20 cellular contexts compared by ENCODE assay signal in genomic region chr19:33408538-33408937, GRCh38. TPM values are rescaled to one million over a fixed set of nuclear protein-coding genes. Genes with fewer than 3 reads are reported as not detected.
DNase-seq lines count a peak whose midpoint lies in the region; ATAC-seq, FAIRE-seq and TF ChIP-seq lines count a peak whose summit lies in the region.
"Had no signal": no experiment of that assay in that cellular context is flagged by ENCODE, and none has a peak within 500 bp of the region (broad histone marks: within the 10 kb centered on the region; RNA-seq: fewer than 3 reads in every experiment).

No MANE protein-coding gene starts in this region.

- H3K4me1 Mint-ChIP-seq in chondrocyte (ENCODE audit: low read depth): no peaks in the 10 kb centered on the region
- peaks cover 5% of the 10 kb centered on the region for H3K4me1 Mint-ChIP-seq in mesothelial cell of epicardium

- CTCF ChIA-PET in HepG2 (lab: Yijun Ruan, JAX; ENCODE audit: low intra/inter-chr PET ratio, low total read pairs): no interaction called here

- peaks cover 0 to 25% (median 0%) of the 10 kb centered on the region in 4 donors for H3K36me3 ChIP-seq in right lobe of liver
- H3K36me3 ChIP-seq in HepG2 (replicated peaks in 1 of 2; ENCODE audit: control insufficient read depth in 1 of 2, insufficient read depth in 2 of 2, low read length in 2 of 2): peaks cover 0 to 11% of the 10 kb centered on the region in 2 experiments; a peak in 1 of 5 replicates
- no peaks in the 10 kb centered on the region for H3K36me3 ChIP-seq in osteoblast (ENCODE audit: insufficient read depth, low read length)
- H3K36me3 ChIP-seq in aorta (ENCODE audit: control insufficient read depth in 1 of 2, insufficient read depth in 2 of 2, low read length in 1 of 2): no peaks in the 10 kb centered on the region

- peak in 2 of 3 donors; percentile 15 to 23 for DNase-seq in right lobe of liver
- no peak for DNase-seq in HepG2 (ENCODE audit: low spot score)
- peak; percentile 34 for DNase-seq in chondrocyte (ENCODE audit: low spot score)
- peak; percentile 83 for DNase-seq in osteoblast (ENCODE audit: insufficient read length, low spot score, missing footprints)
- DNase-seq in aorta: peak; percentile 13 to 20
- no peak for DNase-seq in middle frontal gyrus (ENCODE audit: extremely low spot score, low spot score)
- no peak for DNase-seq in SW 1271 (lab: John Stamatoyannopoulos, UW)
- DNase-seq in mesothelial cell of epicardium (ENCODE audit: low spot score in 2 of 2, unreplicated experiment in 2 of 2): no peak
- DNase-seq: CD4-positive, CD25-positive, alpha-beta regulatory T cell; CD8-positive, alpha-beta T cell; DMS 273 treated with DMSO at 0.1 percent for 48 hours; DMS79; EL; GDM1; H9 had no signal

- TF ChIP-seq CTCF in right lobe of liver (IDR thresholded peaks at IDR 0.05) (no peak), HepG2 (CRISPR knock-in tag; IDR thresholded peaks at IDR 0.05) (no peak), chondrocyte (IDR thresholded peaks at IDR 0.05) (no peak), osteoblast (IDR thresholded peaks at IDR 0.05; ENCODE audit: extremely low read depth, low read depth, low read length) (no peak), mesothelial cell of epicardium (IDR thresholded peaks at IDR 0.05; ENCODE audit: unreplicated experiment) (no peak)

- FAIRE-seq in HepG2 (lab: Jason Lieb, UNC): no peak
- FAIRE-seq: D721Med, GM12878 had no signal

- H3K9me3 Mint-ChIP-seq in chondrocyte (ENCODE audit: low read depth) (no peaks in the 10 kb centered on the region), mesothelial cell of epicardium (no peaks in the 10 kb centered on the region)
- H3K9me3 Mint-ChIP-seq: CD4-positive, CD25-positive, alpha-beta regulatory T cell; CD8-positive, alpha-beta T cell; GM23338; H9 had no signal

- in situ Hi-C loops in HepG2 (cut with HindIII; ENCODE audit: extremely low pct_ligation_motif_present, low pct_unique_long_range_greater_than_20kb): no loop called here

- WGBS in right lobe of liver (ENCODE audit: insufficient coverage, low coverage, low lambda C conversion rate, missing lambda C conversion rate): 69% methylated on average over 7 of the region's 10 CpGs
- 94% methylated on average over 10 of the region's 10 CpGs for WGBS in HepG2 (ENCODE audit: low lambda C conversion rate)
- 96% methylated on average over 10 of the region's 10 CpGs for WGBS in aorta, 2 donors

- H3K27ac Mint-ChIP-seq in chondrocyte (ENCODE audit: unreplicated experiment): no peak overlapping the region
- no peak overlapping the region for H3K27ac Mint-ChIP-seq in mesothelial cell of epicardium
- H3K27ac Mint-ChIP-seq: CD4-positive, CD25-positive, alpha-beta regulatory T cell; CD8-positive, alpha-beta T cell; GM23338 had no signal

- H3K4me2 ChIP-seq in HepG2 (ENCODE audit: low read depth, low read length): no peak overlapping the region
- H3K4me2 ChIP-seq in osteoblast (ENCODE audit: insufficient read depth, low read length): no peak overlapping the region
- H3K4me2 ChIP-seq: GM23338 had no signal

- TF ChIP-seq EP300 in HepG2 (IDR thresholded peaks at IDR 0.05; ENCODE audit: low read depth in 2 of 2, low read length in 2 of 2) (no peak), HepG2 (CRISPR knock-in tag; IDR thresholded peaks at IDR 0.05; ENCODE audit: borderline replicate concordance) (no peak)

- no TSS peak for BruUV-seq in HepG2 (replicated peaks; lab: Mats Ljungman, UMichigan)

- H3K27me3 Mint-ChIP-seq in chondrocyte (ENCODE audit: low read depth) (no peaks in the 10 kb centered on the region), mesothelial cell of epicardium (ENCODE audit: low read depth) (no peaks in the 10 kb centered on the region)
- H3K27me3 Mint-ChIP-seq: CD4-positive, CD25-positive, alpha-beta regulatory T cell had no signal

- no peaks in the 10 kb centered on the region for H3K36me3 Mint-ChIP-seq in chondrocyte (ENCODE audit: low read depth)
- H3K36me3 Mint-ChIP-seq in mesothelial cell of epicardium: peaks cover 2% of the 10 kb centered on the region
- H3K36me3 Mint-ChIP-seq: CD4-positive, CD25-positive, alpha-beta regulatory T cell had no signal

- H3K27ac ChIP-seq in right lobe of liver (no peak overlapping the region), HepG2 (ENCODE audit: extremely low read length, insufficient read depth, low read length) (no peak overlapping the region), osteoblast (ENCODE audit: low read depth, low read length) (no peak overlapping the region), aorta (ENCODE audit: low read depth in 1 of 2, low read length in 2 of 2) (no peak overlapping the region)
- H3K27ac ChIP-seq: C4-2B had no signal

- POLR2A ChIA-PET in HepG2 (lab: Yijun Ruan, JAX): no interaction called here

- H3K9me3 ChIP-seq in right lobe of liver: no peaks in the 10 kb centered on the region
- H3K9me3 ChIP-seq in HepG2 (ENCODE audit: low read length): no peaks in the 10 kb centered on the region
- H3K9me3 ChIP-seq in osteoblast (ENCODE audit: low read depth, low read length): no peaks in the 10 kb centered on the region
- H3K9me3 ChIP-seq in aorta (ENCODE audit: control insufficient read depth, low read length): no peaks in the 10 kb centered on the region

- H3K4me3 ChIP-seq in right lobe of liver: no peak overlapping the region
- no peak overlapping the region for H3K4me3 ChIP-seq in HepG2 (replicated peaks in 1 of 3; ENCODE audit: insufficient read depth in 1 of 3, low read depth in 2 of 3, low read length in 3 of 3)
- no peak overlapping the region for H3K4me3 ChIP-seq in osteoblast (ENCODE audit: insufficient read depth, low read length)
- no peak overlapping the region for H3K4me3 ChIP-seq in aorta (ENCODE audit: low read length in 2 of 2)
- H3K4me3 ChIP-seq: GM12878, GM23338 had no signal

- intact Hi-C loops in right lobe of liver (cut with DNase I): loop anchor here in 1 of 2 donors (5.0 to 10.0 kb wide), 3 partner anchors 74 to 171 kb away; partner anchors contain the start of gene CEBPA
- intact Hi-C loops in HepG2 (cut with micrococcal nuclease; ENCODE audit: unreplicated experiment): no loop called here
- intact Hi-C loops in aorta (cut with DNase I): loop anchor here (5.0 kb wide), 2 partner anchors 106 to 266 kb away; partner anchors contain the start of gene CEBPA (in 1 of the 2)

- H3K79me2 ChIP-seq in HepG2 (ENCODE audit: insufficient read depth, low read length) (no peaks in the 10 kb centered on the region), osteoblast (ENCODE audit: insufficient read depth, low read length) (no peaks in the 10 kb centered on the region)

- TF ChIP-seq POLR2A in right lobe of liver (IDR thresholded peaks at IDR 0.05): no peak
- TF ChIP-seq POLR2A in HepG2 (IDR thresholded peaks at IDR 0.05; ENCODE audit: insufficient read depth in 1 of 2, low read depth in 2 of 2, low read length in 2 of 2): no peak

- no peak for TF ChIP-seq RAD21 in HepG2 (CRISPR knock-in tag; IDR thresholded peaks at IDR 0.05)

- ATAC-seq in right lobe of liver (no peak), HepG2 (no peak), aorta (ENCODE audit: low FRiP score) (no peak)
- ATAC-seq: CD8-positive, alpha-beta T cell; GM12878; GM23338; HCT116 had no signal

- H3K4me3 Mint-ChIP-seq in chondrocyte (ENCODE audit: unreplicated experiment) (no peak overlapping the region), mesothelial cell of epicardium (no peak overlapping the region)
- H3K4me3 Mint-ChIP-seq: CD4-positive, CD25-positive, alpha-beta regulatory T cell; CD8-positive, alpha-beta T cell; GM23338; H9 had no signal

- H3K4me1 ChIP-seq in right lobe of liver (peaks cover 0 to 34% (median 16%) of the 10 kb centered on the region in 4 donors), HepG2 (ENCODE audit: insufficient read depth, low read length) (peaks cover 34% of the 10 kb centered on the region), osteoblast (ENCODE audit: insufficient read depth, low read length) (no peaks in the 10 kb centered on the region), aorta (ENCODE audit: control insufficient read depth in 1 of 2, insufficient read depth in 2 of 2, low read length in 2 of 2) (no peaks in the 10 kb centered on the region)

- H2AFZ ChIP-seq in HepG2 (ENCODE audit: low read length) (no peak overlapping the region), osteoblast (ENCODE audit: low read length) (no peak overlapping the region)
- H2AFZ ChIP-seq: GM23338 had no signal

- H4K20me1 ChIP-seq in HepG2 (ENCODE audit: insufficient read depth, low read length) (no peaks in the 10 kb centered on the region), osteoblast (ENCODE audit: insufficient read depth, low read length) (peaks cover 9% of the 10 kb centered on the region)

- H3K9ac ChIP-seq in HepG2 (ENCODE audit: insufficient read depth, low read depth, low read length): no peak overlapping the region

- H3K27me3 ChIP-seq in right lobe of liver (no peaks in the 10 kb centered on the region), HepG2 (ENCODE audit: control insufficient read depth in 1 of 2, insufficient read depth in 2 of 2, low read length in 2 of 2) (no peaks in the 10 kb centered on the region), osteoblast (ENCODE audit: insufficient read depth, low read length) (no peaks in the 10 kb centered on the region), aorta (ENCODE audit: control insufficient read depth in 1 of 2, insufficient read depth in 2 of 2, low read length in 1 of 2) (no peaks in the 10 kb centered on the region)

RNA-seq across cellular contexts. Expression of gene CEBPG, which starts 35.0 kb away (rescaled TPM):
- total RNA-seq in right lobe of liver: 10 to 100 TPM; 15.0 to 32.3 (median 27.1) TPM
- 34.3 and 49.8 TPM in 2 replicates for total RNA-seq in HepG2 (2016; rRNA removed; fragmentation: Illumina TruSeq; extraction: Trizol)
- 13.2 and 14.7 TPM in 2 replicates for total RNA-seq in HepG2 (2016; cell fraction: cytosol; rRNA removed; fragmentation: Illumina TruSeq; extraction: Trizol; ENCODE audit: low read depth)
- total RNA-seq in HepG2 (2016; cell fraction: insoluble cytoplasmic fraction; rRNA removed; fragmentation: Illumina TruSeq; extraction: Trizol): 35.7 and 49.1 TPM in 2 replicates
- total RNA-seq in HepG2 (2016; cell fraction: membrane; rRNA removed; fragmentation: Illumina TruSeq; extraction: Trizol): 37.6 and 38.8 TPM in 2 replicates
- 24.5 and 24.7 TPM in 2 replicates for total RNA-seq in HepG2 (2016; cell fraction: nucleus; rRNA removed; fragmentation: Illumina TruSeq; extraction: Trizol)
- polyA plus RNA-seq in HepG2 (2011; rRNA removed): 25.7 and 26.6 TPM in 2 replicates
- polyA plus RNA-seq in HepG2 (2011; cell fraction: cytosol; rRNA removed): 16.9 and 25.6 TPM in 2 replicates
- 11.7 and 17.0 TPM in 2 replicates for polyA plus RNA-seq in HepG2 (2011; cell fraction: nucleus; rRNA removed)
- polyA plus RNA-seq in HepG2 (2012): 34.2 and 46.3 TPM in 2 replicates
- polyA plus RNA-seq in HepG2 (2016; cell fraction: cytosol; fragmentation: Illumina TruSeq; extraction: Trizol; ENCODE audit: low read depth): 13.2 and 15.5 TPM in 2 replicates
- 44.3 and 47.4 TPM in 2 replicates for polyA plus RNA-seq in HepG2 (2016; cell fraction: insoluble cytoplasmic fraction; fragmentation: Illumina TruSeq; extraction: Trizol; ENCODE audit: low read depth)
- 25.6 and 28.0 TPM in 2 replicates for polyA plus RNA-seq in HepG2 (2016; cell fraction: membrane; fragmentation: Illumina TruSeq; extraction: Trizol; ENCODE audit: low read depth)
- polyA plus RNA-seq in HepG2 (2016; cell fraction: nucleus; fragmentation: Illumina TruSeq; extraction: Trizol; ENCODE audit: insufficient read depth, low read depth): 30.5 and 35.3 TPM in 2 replicates
- polyA minus RNA-seq in HepG2 (2011; rRNA and poly(A)+ RNA removed; ENCODE audit: low replicate concordance): 14.6 and 15.2 TPM in 2 replicates
- polyA minus RNA-seq in HepG2 (2011; cell fraction: cytosol; rRNA and poly(A)+ RNA removed): 18.9 and 25.7 TPM in 2 replicates
- 26.3 and 34.8 TPM in 2 replicates for polyA minus RNA-seq in HepG2 (2011; cell fraction: nucleus; rRNA and poly(A)+ RNA removed)
- 16.3 to 54.4 TPM (median 50.2 TPM) in 3 replicates for total RNA-seq in chondrocyte
- 31.5 and 35.5 TPM in 2 replicates for total RNA-seq in osteoblast
- total RNA-seq in aorta: 10 to 100 TPM; 21.8 to 30.5 TPM
- polyA plus RNA-seq in aorta: 10 to 100 TPM in 1 of 2 donors, 1 to 10 TPM in 1; 8.6 to 32.2 TPM
- total RNA-seq in mesothelial cell of epicardium: 19.5 to 20.6 TPM (median 19.8 TPM) in 3 replicates

Comparison
In these comparisons a context has a peak if more than half of its experiments do, and no peak if none do; other contexts are left out.
1. DNase-seq: peak in right lobe of liver (2 of 3), chondrocyte (single experiment), osteoblast (single experiment) and aorta (2 of 2); none in HepG2 (single experiment), middle frontal gyrus (single experiment), SW 1271 (0 of 2) and mesothelial cell of epicardium (0 of 2).